Comparison of ENCODE assay signal across 9 cellular contexts in the genomic region with DNA sequence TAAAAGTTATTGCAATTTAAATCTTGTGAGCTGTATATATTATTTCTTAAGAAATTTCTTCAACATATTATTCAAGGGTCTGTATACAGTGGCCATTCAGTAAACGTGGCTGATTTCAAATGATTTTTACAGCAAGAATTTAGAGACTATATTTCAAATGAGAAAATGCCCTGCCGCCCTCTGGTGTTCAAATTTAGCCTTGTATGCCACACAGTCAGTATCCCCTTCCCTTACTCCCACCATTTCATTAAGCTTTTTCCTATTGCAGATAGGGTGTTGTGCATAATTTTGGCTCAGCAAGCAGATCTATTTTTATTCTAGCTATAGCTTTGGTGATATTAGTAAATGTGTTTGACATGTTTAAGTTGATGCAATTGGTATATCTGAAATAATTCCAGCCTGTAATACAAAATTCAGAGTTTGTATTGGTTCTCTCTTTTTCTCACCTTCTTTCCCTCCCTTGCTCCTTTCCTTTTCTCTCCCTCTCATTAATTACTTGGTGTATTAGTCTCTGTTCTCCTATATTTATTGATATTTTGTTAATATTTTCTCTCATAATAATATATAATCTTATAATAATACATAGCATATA. TPM values are rescaled to one million over a fixed set of nuclear protein-coding genes. Genes with fewer than 3 reads are reported as not detected.
A peak's percentile ranks its signal among the peaks of the same experiment; 100 is the strongest.
DNase-seq lines count a peak whose midpoint lies in the region; ATAC-seq and TF ChIP-seq lines count a peak whose summit lies in the region.
"Had no signal": no experiment of that assay in that cellular context is flagged by ENCODE, and none has a peak within 500 bp of the region (broad histone marks: within the 10 kb centered on the region; RNA-seq: fewer than 3 reads in every experiment).

No MANE protein-coding gene starts in this region.

- peak; percentile 42; the same call in 1 of the 3 replicates for ATAC-seq in RWPE2 (ENCODE audit: low read depth)
- ATAC-seq in GM18511 (IDR thresholded peaks at IDR 0.05; ENCODE audit: unreplicated experiment): no peak
- ATAC-seq in activated naive CD8-positive, alpha-beta T cell treated with anti-CD3 and anti-CD28 coated beads, Interleukin-2, amount 50 U/mL, for 24 hours: no peak

- TF ChIP-seq CTCF in RWPE2 (IDR thresholded peaks at IDR 0.05; ENCODE audit: poor library complexity, severe bottlenecking): peak; percentile 69
- TF ChIP-seq CTCF in transverse colon (IDR thresholded peaks at IDR 0.05): peak in 4 of 5 experiments; percentile 41 to 48 (median 44)

- 0 to 4% methylated on average over 2 of the region's 2 CpGs for WGBS in transverse colon (ENCODE audit: low coverage in 1 of 2), 2 donors

- TF ChIP-seq EP300 in transverse colon (IDR thresholded peaks at IDR 0.05; ENCODE audit: low read depth): no peak

- POLR2A ChIA-PET in HEK293T (lab: Yijun Ruan, JAX): no interaction called here

- no peaks in the 10 kb centered on the region for H3K27me3 Mint-ChIP-seq in activated naive CD8-positive, alpha-beta T cell treated with anti-CD3 and anti-CD28 coated beads, Interleukin-2, amount 50 U/mL, for 24 hours

- no peak for TF ChIP-seq POLR2A in transverse colon (IDR thresholded peaks at IDR 0.05)

- no peaks in the 10 kb centered on the region for H3K9me3 ChIP-seq in RWPE2 (ENCODE audit: severe bottlenecking)
- H3K9me3 ChIP-seq in transverse colon: no peaks in the 10 kb centered on the region
- H3K9me3 ChIP-seq: thoracic aorta had no signal

- H3K4me3 ChIP-seq in RWPE2 (ENCODE audit: severe bottlenecking): no peak overlapping the region
- no peak overlapping the region for H3K4me3 ChIP-seq in transverse colon
- H3K4me3 ChIP-seq: thoracic aorta had no signal

- no peak overlapping the region for H3K27ac Mint-ChIP-seq in activated naive CD8-positive, alpha-beta T cell treated with anti-CD3 and anti-CD28 coated beads, Interleukin-2, amount 50 U/mL, for 24 hours

- in situ Hi-C loops in transverse colon (cut with MboI; ENCODE audit: low pct_ligation_motif_present in 1 of 4, low pct_unique_long_range_greater_than_20kb in 1 of 4, low sequenced_read_pairs in 3 of 4): no loop called here

- H3K9me3 Mint-ChIP-seq in activated naive CD8-positive, alpha-beta T cell treated with anti-CD3 and anti-CD28 coated beads, Interleukin-2, amount 50 U/mL, for 24 hours: no peaks in the 10 kb centered on the region

- H3K27me3 ChIP-seq in RWPE2 (ENCODE audit: insufficient read depth, poor library complexity, severe bottlenecking): no peaks in the 10 kb centered on the region
- H3K27me3 ChIP-seq in transverse colon: no peaks in the 10 kb centered on the region

- H3K27ac ChIP-seq in RWPE2 (ENCODE audit: poor library complexity, severe bottlenecking): no peak overlapping the region
- no peak overlapping the region for H3K27ac ChIP-seq in transverse colon
- H3K27ac ChIP-seq: thoracic aorta had no signal

- no peaks in the 10 kb centered on the region for H3K36me3 ChIP-seq in RWPE2 (ENCODE audit: low read depth)
- no peaks in the 10 kb centered on the region for H3K36me3 ChIP-seq in transverse colon
- H3K36me3 ChIP-seq: thoracic aorta had no signal

- CTCF ChIA-PET in HEK293T (lab: Yijun Ruan, JAX): interaction anchor here (0.5 to 0.6 kb wide), 2 partner anchors 40 to 145 kb away, joined by 3 read pairs; no protein-coding TSS in a partner anchor

- intact Hi-C loops in transverse colon (cut with DNase I; ENCODE audit: low total_unique reads): no loop called here

- H3K4me1 ChIP-seq in RWPE2 (ENCODE audit: insufficient read depth, poor library complexity, severe bottlenecking) (peaks cover 2% of the 10 kb centered on the region), transverse colon (peaks cover 0 to 2% (median 0%) of the 10 kb centered on the region in 4 donors)

- no peak overlapping the region for H3K4me3 Mint-ChIP-seq in activated naive CD8-positive, alpha-beta T cell treated with anti-CD3 and anti-CD28 coated beads, Interleukin-2, amount 50 U/mL, for 24 hours

- DNase-seq in COLO668 (lab: John Stamatoyannopoulos, UW; ENCODE audit: unreplicated experiment) (peak; percentile 47), HEK293T (ENCODE audit: extremely low spot score) (peak; percentile 26), RWPE2 (ENCODE audit: low spot score) (no peak), glomerular visceral epithelial cell (ENCODE audit: extremely low spot score) (peak; percentile 36), transverse colon (peak; percentile 14), T1000 (lab: John Stamatoyannopoulos, UW) (no peak)
- no peak for DNase-seq in activated naive CD8-positive, alpha-beta T cell treated with anti-CD3 and anti-CD28 coated beads, Interleukin-2, amount 50 U/mL, for 24 hours

- no peaks in the 10 kb centered on the region for H3K36me3 Mint-ChIP-seq in activated naive CD8-positive, alpha-beta T cell treated with anti-CD3 and anti-CD28 coated beads, Interleukin-2, amount 50 U/mL, for 24 hours (ENCODE audit: low read depth)

- H3K4me1 Mint-ChIP-seq in activated naive CD8-positive, alpha-beta T cell treated with anti-CD3 and anti-CD28 coated beads, Interleukin-2, amount 50 U/mL, for 24 hours: no peaks in the 10 kb centered on the region

TF ChIP-seq in HEK293T, 16 proteins besides CTCF, POLR2A, EP300 and RAD21:
- no peak for TF ChIP-seq HDGF (IDR thresholded peaks at IDR 0.05; ENCODE audit: borderline replicate concordance)
- no peak for TF ChIP-seq FOXK2 (IDR thresholded peaks at IDR 0.05)
- no peak for TF ChIP-seq SUZ12 (IDR thresholded peaks at IDR 0.05)
- TF ChIP-seq FOXM1 (IDR thresholded peaks at IDR 0.05; ENCODE audit: borderline replicate concordance): no peak
- no peak for TF ChIP-seq TARDBP (IDR thresholded peaks at IDR 0.05)
- TF ChIP-seq ARNT (IDR thresholded peaks at IDR 0.05): no peak
- TF ChIP-seq CTBP1 (IDR thresholded peaks at IDR 0.05; ENCODE audit: borderline replicate concordance): no peak
- no peak for TF ChIP-seq ELF4 (IDR thresholded peaks at IDR 0.05)
- no peak for TF ChIP-seq SP1 (IDR thresholded peaks at IDR 0.05)
- TF ChIP-seq L3MBTL2 (conservative IDR thresholded peaks at IDR 0.05): no peak
- TF ChIP-seq, protein P1, sequence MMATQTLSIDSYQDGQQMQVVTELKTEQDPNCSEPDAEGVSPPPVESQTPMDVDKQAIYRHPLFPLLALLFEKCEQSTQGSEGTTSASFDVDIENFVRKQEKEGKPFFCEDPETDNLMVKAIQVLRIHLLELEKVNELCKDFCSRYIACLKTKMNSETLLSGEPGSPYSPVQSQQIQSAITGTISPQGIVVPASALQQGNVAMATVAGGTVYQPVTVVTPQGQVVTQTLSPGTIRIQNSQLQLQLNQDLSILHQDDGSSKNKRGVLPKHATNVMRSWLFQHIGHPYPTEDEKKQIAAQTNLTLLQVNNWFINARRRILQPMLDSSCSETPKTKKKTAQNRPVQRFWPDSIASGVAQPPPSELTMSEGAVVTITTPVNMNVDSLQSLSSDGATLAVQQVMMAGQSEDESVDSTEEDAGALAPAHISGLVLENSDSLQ (IDR thresholded peaks at IDR 0.05): no peak
- no peak for TF ChIP-seq BHLHE40 (IDR thresholded peaks at IDR 0.05; ENCODE audit: borderline replicate concordance)
- no peak for TF ChIP-seq FOXA1 (IDR thresholded peaks at IDR 0.05)
- TF ChIP-seq LEF1 (IDR thresholded peaks at IDR 0.05; ENCODE audit: borderline replicate concordance): no peak
- no peak for TF ChIP-seq ZNF384 (IDR thresholded peaks at IDR 0.05)
- no peak for TF ChIP-seq NFRKB (IDR thresholded peaks at IDR 0.05)

RNA-seq across cellular contexts. Expression of a gene that starts 22.8 kb away (rescaled TPM):
- 10 to 100 TPM; 13.8 to 23.3 (median 21.5) TPM for total RNA-seq in transverse colon

Comparison
In these comparisons a context has a peak if more than half of its experiments do, and no peak if none do; other contexts are left out.
1. DNase-seq: peak in COLO668 (single experiment), HEK293T (single experiment), glomerular visceral epithelial cell (single experiment) and transverse colon (single experiment); none in RWPE2 (single experiment), activated naive CD8-positive, alpha-beta T cell treated with anti-CD3 and anti-CD28 coated beads, Interleukin-2, amount 50 U/mL, for 24 hours (single experiment) and T1000 (single experiment).